22 cellular contexts compared by ENCODE assay signal in the genomic region with DNA sequence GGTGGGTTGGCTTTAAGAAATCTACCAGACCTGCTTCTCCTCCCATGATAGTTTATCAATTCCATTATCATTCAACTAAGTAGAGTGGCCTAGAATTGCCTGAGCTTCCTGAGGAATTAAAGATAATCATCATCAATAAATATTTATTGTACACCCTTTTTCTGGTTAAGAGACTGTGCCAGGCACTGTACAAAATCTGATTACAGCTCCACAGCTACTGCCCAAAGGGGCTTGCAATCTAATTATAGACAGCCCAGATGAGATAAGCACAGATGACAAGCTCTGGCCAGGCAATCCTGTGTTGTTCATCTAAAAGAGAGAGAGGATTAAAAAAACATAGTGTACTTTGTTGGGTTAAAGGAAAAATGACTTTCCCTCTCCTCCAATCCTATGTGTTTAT.
"Had no signal": no experiment of that assay in that cellular context is flagged by ENCODE, and none has a peak within 500 bp of the region (broad histone marks: within the 10 kb centered on the region; RNA-seq: fewer than 3 reads in every experiment).

No MANE protein-coding gene starts in this region.

- H3K9me3 ChIP-seq: colonic mucosa, esophagus muscularis mucosa, gastroesophageal sphincter, heart left ventricle, lower lobe of right lung, mucosa of descending colon had no signal

- H3K4me3 ChIP-seq: colonic mucosa, esophagus muscularis mucosa, gastroesophageal sphincter, heart left ventricle, hepatocyte, left lung, lower lobe of right lung, mucosa of descending colon had no signal

- H3K4me1 ChIP-seq: colonic mucosa, foreskin keratinocyte, gastroesophageal sphincter, heart left ventricle, left lung, lower lobe of right lung had no signal

- H3K36me3 ChIP-seq: colonic mucosa, esophagus muscularis mucosa, gastroesophageal sphincter, heart left ventricle, left lung, lower lobe of right lung had no signal

- DNase-seq: colonic mucosa; cortex of kidney; effector CD8-positive, alpha-beta T cell; effector memory CD8-positive, alpha-beta T cell; foreskin keratinocyte; heart left ventricle; hypothalamus; immature natural killer cell; islet precursor cell; kidney; kidney glomerular epithelial cell; left colon; left lung; left ventricle myocardium superior; lower lobe of right lung; mesenchymal stem cell; mucosa of descending colon; naive B cell; naive thymus-derived CD8-positive, alpha-beta T cell had no signal

- ATAC-seq: effector memory CD8-positive, alpha-beta T cell; foreskin keratinocyte; gastroesophageal sphincter; heart left ventricle; left colon; left lung; left ventricle myocardium superior; lower lobe of right lung; mucosa of descending colon; naive thymus-derived CD8-positive, alpha-beta T cell had no signal

- H3K27me3 ChIP-seq: colonic mucosa, esophagus muscularis mucosa, foreskin keratinocyte, gastroesophageal sphincter, heart left ventricle, hepatocyte, left lung had no signal
